1 cellular context compared by ENCODE assay signal in genomic region chr15:43516185-43516584, GRCh38.
TF ChIP-seq lines count a peak whose summit lies in the region.

No MANE protein-coding gene starts in this region.

TF ChIP-seq in SK-N-SH, 30 proteins besides CTCF, POLR2A, EP300 and RAD21 (continued from another document):
- TF ChIP-seq, protein P1, sequence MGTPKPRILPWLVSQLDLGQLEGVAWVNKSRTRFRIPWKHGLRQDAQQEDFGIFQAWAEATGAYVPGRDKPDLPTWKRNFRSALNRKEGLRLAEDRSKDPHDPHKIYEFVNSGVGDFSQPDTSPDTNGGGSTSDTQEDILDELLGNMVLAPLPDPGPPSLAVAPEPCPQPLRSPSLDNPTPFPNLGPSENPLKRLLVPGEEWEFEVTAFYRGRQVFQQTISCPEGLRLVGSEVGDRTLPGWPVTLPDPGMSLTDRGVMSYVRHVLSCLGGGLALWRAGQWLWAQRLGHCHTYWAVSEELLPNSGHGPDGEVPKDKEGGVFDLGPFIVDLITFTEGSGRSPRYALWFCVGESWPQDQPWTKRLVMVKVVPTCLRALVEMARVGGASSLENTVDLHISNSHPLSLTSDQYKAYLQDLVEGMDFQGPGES (IDR thresholded peaks at IDR 0.05; ENCODE audit: low read depth, low read length) = no peak
- TF ChIP-seq NFIC (IDR thresholded peaks at IDR 0.05; ENCODE audit: borderline replicate concordance) = no peak
- TF ChIP-seq TEAD4 (IDR thresholded peaks at IDR 0.05; ENCODE audit: borderline replicate concordance, insufficient read depth) = no peak
- no peak for TF ChIP-seq FOSL2 (IDR thresholded peaks at IDR 0.05; ENCODE audit: borderline replicate concordance, low read depth)
- no peak for TF ChIP-seq RCOR1 (IDR thresholded peaks at IDR 0.05; ENCODE audit: low read length)
- no peak for TF ChIP-seq TAF1 (IDR thresholded peaks at IDR 0.05; ENCODE audit: borderline replicate concordance, low read depth, low read length)
- TF ChIP-seq ELF1 (IDR thresholded peaks at IDR 0.05) = no peak
